19 cellular contexts compared by ENCODE assay signal in the genomic region with DNA sequence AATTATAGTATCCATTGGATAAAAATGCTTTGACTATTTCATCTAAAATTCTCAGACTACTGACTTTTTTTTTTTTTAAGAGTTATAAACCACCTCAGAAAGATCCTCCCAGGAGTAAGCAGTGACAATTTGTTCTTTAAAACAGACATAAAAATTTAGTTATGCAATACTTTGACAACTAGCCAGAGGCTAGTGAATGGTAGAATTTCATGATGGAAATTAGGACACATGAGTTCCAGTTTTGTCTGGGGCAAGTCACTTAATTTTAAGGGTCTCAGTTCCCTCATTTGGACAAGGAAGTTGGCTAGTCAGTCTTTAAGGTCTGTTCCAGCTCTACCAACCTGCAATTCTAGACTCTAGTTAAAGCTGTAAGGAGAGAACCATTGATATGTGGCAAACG. TPM values are rescaled to one million over a fixed set of nuclear protein-coding genes. Genes with fewer than 3 reads are reported as not detected.
A peak's percentile ranks its signal among the peaks of the same experiment; 100 is the strongest.
DNase-seq lines count a peak whose midpoint lies in the region; ATAC-seq and TF ChIP-seq lines count a peak whose summit lies in the region.
"Had no signal": no experiment of that assay in that cellular context is flagged by ENCODE, and none has a peak within 500 bp of the region (broad histone marks: within the 10 kb centered on the region; RNA-seq: fewer than 3 reads in every experiment).

No MANE protein-coding gene starts in this region.

- H3K27ac ChIP-seq in osteoblast (ENCODE audit: low read depth, low read length), result no peak overlapping the region

- CTCF ChIA-PET in GM10248 (lab: Yijun Ruan, JAX), result interaction anchor here (1.0 kb wide), 1 partner anchor 15 kb away, joined by 4 read pairs; a partner anchor contains a TSS

- in situ Hi-C loops in Caki2 (cut with HindIII; ENCODE audit: low pct_unique_long_range_greater_than_20kb, low sequenced_read_pairs), result no loop called here

- H2AFZ ChIP-seq in osteoblast (ENCODE audit: low read length), result no peak overlapping the region

- no peak overlapping the region for H3K4me3 ChIP-seq in choroid plexus epithelial cell (ENCODE audit: low read depth, low read length)
- no peak overlapping the region for H3K4me3 ChIP-seq in osteoblast (ENCODE audit: insufficient read depth, low read length)
- H3K4me3 ChIP-seq: stomach had no signal

- peak overlapping the region; percentile 14 for H3K4me2 ChIP-seq in osteoblast (ENCODE audit: insufficient read depth, low read length)

- H3K4me1 ChIP-seq in osteoblast (ENCODE audit: insufficient read depth, low read length), result peaks cover 34% of the 10 kb centered on the region

- H3K36me3 ChIP-seq in osteoblast (ENCODE audit: insufficient read depth, low read length), result no peaks in the 10 kb centered on the region
- H3K36me3 ChIP-seq: heart left ventricle, stomach had no signal

- DNase-seq in Caki2 (ENCODE audit: low read depth) (peak; percentile 8), MV-4-11 (lab: John Stamatoyannopoulos, UW) (peak; percentile 80), choroid plexus epithelial cell (ENCODE audit: low read depth) (peak; percentile 46), osteoblast (ENCODE audit: insufficient read length, low spot score, missing footprints) (no peak), GM10248 (ENCODE audit: extremely low spot score) (no peak), COLO829 (ENCODE audit: low spot score) (no peak), NCI-H2081 treated with DMSO at 0.1 percent for 48 hours (lab: John Stamatoyannopoulos, UW) (no peak)
- DNase-seq: activated CD4-positive, alpha-beta T cell treated with anti-CD3 and anti-CD28 coated beads, Interleukin-2, amount 50 U/mL, for 48 hours; activated naive CD8-positive, alpha-beta T cell treated with anti-CD3 and anti-CD28 coated beads for 36 hours; activated T-cell treated with anti-CD3 and anti-CD28 coated beads, Interleukin-2, amount 50 U/mL, for 72 hours; heart left ventricle; HFFc6; kidney glomerular epithelial cell; NCI-H1436; NCI-H226; stimulated activated CD4-positive, alpha-beta T cell treated with anti-CD3 and anti-CD28 coated beads, Interleukin-15, amount 100 ng/mL, for 24 hours; stomach had no signal

- H3K9me3 ChIP-seq in osteoblast (ENCODE audit: low read depth, low read length), result no peaks in the 10 kb centered on the region
- H3K9me3 ChIP-seq: heart left ventricle, stomach had no signal

- no peaks in the 10 kb centered on the region for H4K20me1 ChIP-seq in osteoblast (ENCODE audit: insufficient read depth, low read length)

- no peak for TF ChIP-seq CTCF in choroid plexus epithelial cell (conservative IDR thresholded peaks at IDR 0.05; ENCODE audit: low read depth, low read length)
- no peak for TF ChIP-seq CTCF in osteoblast (IDR thresholded peaks at IDR 0.05; ENCODE audit: extremely low read depth, low read depth, low read length)
- TF ChIP-seq CTCF in GM10248 (IDR thresholded peaks at IDR 0.05; ENCODE audit: control extremely low read depth, extremely low read depth, low read depth, missing control alignments), result no peak

- no peaks in the 10 kb centered on the region for H3K79me2 ChIP-seq in osteoblast (ENCODE audit: insufficient read depth, low read length)

- ATAC-seq in GM19324 (IDR thresholded peaks at IDR 0.05; ENCODE audit: low FRiP score, unreplicated experiment), result no peak
- ATAC-seq: activated T-cell treated with anti-CD3 and anti-CD28 coated beads, Interleukin-2, amount 50 U/mL, for 72 hours had no signal

- POLR2A ChIA-PET in GM10248 (lab: Yijun Ruan, JAX), result no interaction called here

- no peaks in the 10 kb centered on the region for H3K27me3 ChIP-seq in osteoblast (ENCODE audit: insufficient read depth, low read length)
- H3K27me3 ChIP-seq: heart left ventricle, stomach had no signal

RNA-seq across cellular contexts. Expression of a gene that starts 2.9 kb away (rescaled TPM):
- total RNA-seq in Caki2 (2014; rRNA removed; shearing (Covaris generic); ENCODE audit: low replicate concordance), result 119 and 132 TPM in 2 replicates
- 0.59 TPM in 1 of 2 replicates, not detected in the other for total RNA-seq in osteoblast

RNA-seq across cellular contexts. Expression of a gene that starts 6.2 kb away (rescaled TPM):
- total RNA-seq in Caki2 (2014; rRNA removed; shearing (Covaris generic); ENCODE audit: low replicate concordance), result not detected in 2 replicates
- 0.59 TPM in 1 of 2 replicates, not detected in the other for total RNA-seq in osteoblast
- total RNA-seq: HFFc6, mucosa of gallbladder had no signal

RNA-seq across cellular contexts. Expression of a gene that starts 14.3 kb away (rescaled TPM):
- total RNA-seq in Caki2 (2014; rRNA removed; shearing (Covaris generic); ENCODE audit: low replicate concordance), result 8.1 and 8.9 TPM in 2 replicates
- 0.72 and 2.4 TPM in 2 replicates for total RNA-seq in osteoblast

Comparison
In these comparisons a context has a peak if more than half of its experiments do, and no peak if none do; other contexts are left out.
1. DNase-seq: peak in Caki2 (single experiment), MV-4-11 (single experiment) and choroid plexus epithelial cell (single experiment); none in osteoblast (single experiment), GM10248 (single experiment), COLO829 (single experiment) and NCI-H2081 treated with DMSO at 0.1 percent for 48 hours (single experiment).
2. RNA of a gene that starts 2.9 kb away (total RNA-seq): 119 to 132 TPM in Caki2; 0.59 TPM in osteoblast; every median in the first group is over 10 times any median in the second.